1 cellular context compared by ENCODE assay signal in the genomic region with DNA sequence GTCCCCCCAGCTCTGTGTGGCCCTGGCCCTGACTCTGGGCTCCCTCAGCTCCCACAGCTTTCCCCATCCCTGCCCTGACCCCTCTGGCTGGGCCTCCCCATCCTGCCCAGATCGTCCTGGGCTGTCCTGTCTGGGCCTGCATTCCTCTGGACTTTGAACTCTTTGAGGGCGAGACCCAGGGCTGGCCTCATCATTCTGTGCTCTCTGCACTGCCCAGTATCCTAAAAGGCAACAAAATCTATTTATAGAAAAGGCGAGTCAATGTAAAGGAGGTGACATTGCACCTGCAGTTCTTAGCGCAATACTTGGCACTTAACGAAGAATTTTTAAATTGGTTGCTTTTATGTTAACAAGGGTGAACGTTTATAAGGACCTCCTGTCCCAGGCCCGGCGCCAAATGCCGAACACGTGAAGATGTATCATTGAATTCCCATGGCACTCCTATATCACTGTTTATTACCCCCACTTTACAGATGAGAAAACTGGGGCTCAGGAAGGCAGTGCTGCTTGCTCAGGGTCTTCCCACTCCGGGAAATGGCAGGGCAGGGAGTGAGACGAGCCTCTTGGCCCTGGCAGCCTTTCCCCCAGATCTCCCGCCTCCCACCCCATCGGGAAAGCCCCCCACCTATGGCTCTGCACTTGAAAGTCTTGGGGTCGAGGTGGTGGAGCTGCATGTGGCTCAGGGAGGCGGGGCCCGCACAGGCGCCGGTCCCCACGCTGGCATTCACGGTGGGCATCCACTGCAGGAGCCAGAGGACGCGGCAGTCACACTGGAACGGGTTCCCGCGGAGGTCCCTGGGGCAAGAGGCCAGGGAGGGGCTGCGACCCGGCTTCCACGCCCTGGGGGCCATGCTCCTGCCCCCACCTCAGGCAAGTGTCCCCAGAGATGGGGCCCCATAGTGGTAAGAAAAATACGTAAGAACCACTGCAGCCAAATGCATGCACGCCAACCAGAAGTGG.
A peak's percentile ranks its signal among the peaks of the same experiment; 100 is the strongest.
TF ChIP-seq lines count a peak whose summit lies in the region.

No MANE protein-coding gene starts in this region.

TF ChIP-seq in HepG2, 621 proteins besides CTCF, POLR2A, EP300 and RAD21 (continued from another document and continues in another):
- TF ChIP-seq, protein P1, sequence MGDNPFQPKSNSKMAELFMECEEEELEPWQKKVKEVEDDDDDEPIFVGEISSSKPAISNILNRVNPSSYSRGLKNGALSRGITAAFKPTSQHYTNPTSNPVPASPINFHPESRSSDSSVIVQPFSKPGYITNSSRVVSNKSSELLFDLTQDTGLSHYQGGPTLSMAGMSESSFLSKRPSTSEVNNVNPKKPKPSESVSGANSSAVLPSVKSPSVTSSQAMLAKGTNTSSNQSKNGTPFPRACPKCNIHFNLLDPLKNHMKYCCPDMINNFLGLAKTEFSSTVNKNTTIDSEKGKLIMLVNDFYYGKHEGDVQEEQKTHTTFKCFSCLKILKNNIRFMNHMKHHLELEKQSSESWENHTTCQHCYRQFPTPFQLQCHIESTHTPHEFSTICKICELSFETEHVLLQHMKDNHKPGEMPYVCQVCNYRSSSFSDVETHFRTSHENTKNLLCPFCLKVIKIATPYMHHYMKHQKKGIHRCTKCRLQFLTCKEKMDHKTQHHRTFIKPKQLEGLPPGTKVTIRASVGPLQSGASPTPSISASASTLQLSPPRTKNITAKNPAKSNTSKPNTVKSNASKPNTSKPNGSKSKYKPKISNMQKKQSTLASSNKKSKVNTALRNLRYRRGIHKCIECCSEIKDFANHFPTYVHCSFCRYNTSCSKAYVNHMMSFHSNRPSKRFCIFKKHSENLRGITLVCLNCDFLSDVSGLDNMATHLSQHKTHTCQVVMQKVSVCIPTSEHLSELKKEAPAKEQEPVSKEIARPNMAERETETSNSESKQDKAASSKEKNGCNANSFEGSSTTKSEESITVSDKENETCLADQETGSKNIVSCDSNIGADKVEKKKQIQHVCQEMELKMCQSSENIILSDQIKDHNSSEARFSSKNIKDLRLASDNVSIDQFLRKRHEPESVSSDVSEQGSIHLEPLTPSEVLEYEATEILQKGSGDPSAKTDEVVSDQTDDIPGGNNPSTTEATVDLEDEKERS (CRISPR knock-in tag; IDR thresholded peaks at IDR 0.05): no peak
- TF ChIP-seq POGZ (CRISPR knock-in tag; IDR thresholded peaks at IDR 0.05): 0 out of 2 replicates have a peak, but pooled peaks have one; percentile 31
- peak; percentile 46 for TF ChIP-seq SPEN (CRISPR knock-in tag; IDR thresholded peaks at IDR 0.05; ENCODE audit: low read depth)
- no peak for TF ChIP-seq ZNF614 (CRISPR knock-in tag; IDR thresholded peaks at IDR 0.05; ENCODE audit: borderline replicate concordance)
- peak; percentile 38; the same call in 1 of the 2 replicates for TF ChIP-seq CREM (IDR thresholded peaks at IDR 0.05)
- no peak for TF ChIP-seq CREM (CRISPR knock-in tag; IDR thresholded peaks at IDR 0.05)
- TF ChIP-seq ZNF343 (CRISPR knock-in tag; IDR thresholded peaks at IDR 0.05): no peak
- TF ChIP-seq FOXC1 (CRISPR knock-in tag; IDR thresholded peaks at IDR 0.05; ENCODE audit: borderline replicate concordance): no peak
- no peak for TF ChIP-seq ZNF616 (CRISPR knock-in tag; IDR thresholded peaks at IDR 0.05; ENCODE audit: low read depth)
- TF ChIP-seq, protein P2, sequence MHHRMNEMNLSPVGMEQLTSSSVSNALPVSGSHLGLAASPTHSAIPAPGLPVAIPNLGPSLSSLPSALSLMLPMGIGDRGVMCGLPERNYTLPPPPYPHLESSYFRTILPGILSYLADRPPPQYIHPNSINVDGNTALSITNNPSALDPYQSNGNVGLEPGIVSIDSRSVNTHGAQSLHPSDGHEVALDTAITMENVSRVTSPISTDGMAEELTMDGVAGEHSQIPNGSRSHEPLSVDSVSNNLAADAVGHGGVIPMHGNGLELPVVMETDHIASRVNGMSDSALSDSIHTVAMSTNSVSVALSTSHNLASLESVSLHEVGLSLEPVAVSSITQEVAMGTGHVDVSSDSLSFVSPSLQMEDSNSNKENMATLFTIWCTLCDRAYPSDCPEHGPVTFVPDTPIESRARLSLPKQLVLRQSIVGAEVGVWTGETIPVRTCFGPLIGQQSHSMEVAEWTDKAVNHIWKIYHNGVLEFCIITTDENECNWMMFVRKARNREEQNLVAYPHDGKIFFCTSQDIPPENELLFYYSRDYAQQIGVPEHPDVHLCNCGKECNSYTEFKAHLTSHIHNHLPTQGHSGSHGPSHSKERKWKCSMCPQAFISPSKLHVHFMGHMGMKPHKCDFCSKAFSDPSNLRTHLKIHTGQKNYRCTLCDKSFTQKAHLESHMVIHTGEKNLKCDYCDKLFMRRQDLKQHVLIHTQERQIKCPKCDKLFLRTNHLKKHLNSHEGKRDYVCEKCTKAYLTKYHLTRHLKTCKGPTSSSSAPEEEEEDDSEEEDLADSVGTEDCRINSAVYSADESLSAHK (CRISPR knock-in tag; IDR thresholded peaks at IDR 0.05; ENCODE audit: borderline replicate concordance): no peak
- TF ChIP-seq ATF7 (IDR thresholded peaks at IDR 0.05): no peak
- TF ChIP-seq ATF7 (CRISPR knock-in tag; IDR thresholded peaks at IDR 0.05): no peak
- TF ChIP-seq ZNF674 (CRISPR knock-in tag; IDR thresholded peaks at IDR 0.05; ENCODE audit: low read depth): no peak
- no peak for TF ChIP-seq CBX5 (CRISPR knock-in tag; IDR thresholded peaks at IDR 0.05; ENCODE audit: borderline replicate concordance)
- TF ChIP-seq ELF1 (CRISPR knock-in tag; IDR thresholded peaks at IDR 0.05): no peak
- TF ChIP-seq, protein P3, sequence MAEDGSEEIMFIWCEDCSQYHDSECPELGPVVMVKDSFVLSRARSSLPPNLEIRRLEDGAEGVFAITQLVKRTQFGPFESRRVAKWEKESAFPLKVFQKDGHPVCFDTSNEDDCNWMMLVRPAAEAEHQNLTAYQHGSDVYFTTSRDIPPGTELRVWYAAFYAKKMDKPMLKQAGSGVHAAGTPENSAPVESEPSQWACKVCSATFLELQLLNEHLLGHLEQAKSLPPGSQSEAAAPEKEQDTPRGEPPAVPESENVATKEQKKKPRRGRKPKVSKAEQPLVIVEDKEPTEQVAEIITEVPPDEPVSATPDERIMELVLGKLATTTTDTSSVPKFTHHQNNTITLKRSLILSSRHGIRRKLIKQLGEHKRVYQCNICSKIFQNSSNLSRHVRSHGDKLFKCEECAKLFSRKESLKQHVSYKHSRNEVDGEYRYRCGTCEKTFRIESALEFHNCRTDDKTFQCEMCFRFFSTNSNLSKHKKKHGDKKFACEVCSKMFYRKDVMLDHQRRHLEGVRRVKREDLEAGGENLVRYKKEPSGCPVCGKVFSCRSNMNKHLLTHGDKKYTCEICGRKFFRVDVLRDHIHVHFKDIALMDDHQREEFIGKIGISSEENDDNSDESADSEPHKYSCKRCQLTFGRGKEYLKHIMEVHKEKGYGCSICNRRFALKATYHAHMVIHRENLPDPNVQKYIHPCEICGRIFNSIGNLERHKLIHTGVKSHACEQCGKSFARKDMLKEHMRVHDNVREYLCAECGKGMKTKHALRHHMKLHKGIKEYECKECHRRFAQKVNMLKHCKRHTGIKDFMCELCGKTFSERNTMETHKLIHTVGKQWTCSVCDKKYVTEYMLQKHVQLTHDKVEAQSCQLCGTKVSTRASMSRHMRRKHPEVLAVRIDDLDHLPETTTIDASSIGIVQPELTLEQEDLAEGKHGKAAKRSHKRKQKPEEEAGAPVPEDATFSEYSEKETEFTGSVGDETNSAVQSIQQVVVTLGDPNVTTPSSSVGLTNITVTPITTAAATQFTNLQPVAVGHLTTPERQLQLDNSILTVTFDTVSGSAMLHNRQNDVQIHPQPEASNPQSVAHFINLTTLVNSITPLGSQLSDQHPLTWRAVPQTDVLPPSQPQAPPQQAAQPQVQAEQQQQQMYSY (CRISPR knock-in tag; IDR thresholded peaks at IDR 0.05): no peak
- TF ChIP-seq ZNF629 (CRISPR knock-in tag; conservative IDR thresholded peaks at IDR 0.05): peak; percentile 67
- TF ChIP-seq HMG20A (CRISPR knock-in tag; IDR thresholded peaks at IDR 0.05; ENCODE audit: borderline replicate concordance): 0 out of 2 replicates have a peak, but pooled peaks have one; percentile 46
- peak; percentile 32 for TF ChIP-seq PHF5A (CRISPR knock-in tag; IDR thresholded peaks at IDR 0.05; ENCODE audit: low read depth, unreplicated experiment)
- TF ChIP-seq, protein P4, sequence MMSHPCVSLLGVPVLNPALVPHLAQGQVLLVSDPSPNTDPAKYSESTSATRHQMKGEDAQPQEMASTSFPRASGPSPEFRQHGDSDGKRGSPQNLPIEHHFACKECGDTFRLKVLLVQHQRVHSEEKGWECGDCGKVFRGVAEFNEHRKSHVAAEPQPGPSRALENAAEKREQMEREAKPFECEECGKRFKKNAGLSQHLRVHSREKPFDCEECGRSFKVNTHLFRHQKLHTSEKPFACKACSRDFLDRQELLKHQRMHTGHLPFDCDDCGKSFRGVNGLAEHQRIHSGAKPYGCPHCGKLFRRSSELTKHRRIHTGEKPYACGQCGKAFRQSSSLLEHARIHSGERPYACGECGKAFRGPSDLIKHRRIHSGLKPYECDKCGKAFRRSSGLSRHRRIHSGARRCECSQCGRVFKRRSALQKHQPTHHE (CRISPR knock-in tag; IDR thresholded peaks at IDR 0.05; ENCODE audit: borderline replicate concordance): 0 out of 2 replicates have a peak, but pooled peaks have one; percentile 33
- TF ChIP-seq RELA (CRISPR knock-in tag; IDR thresholded peaks at IDR 0.05): no peak
- no peak for TF ChIP-seq TOE1 (CRISPR knock-in tag; IDR thresholded peaks at IDR 0.05)
- TF ChIP-seq, protein P5, sequence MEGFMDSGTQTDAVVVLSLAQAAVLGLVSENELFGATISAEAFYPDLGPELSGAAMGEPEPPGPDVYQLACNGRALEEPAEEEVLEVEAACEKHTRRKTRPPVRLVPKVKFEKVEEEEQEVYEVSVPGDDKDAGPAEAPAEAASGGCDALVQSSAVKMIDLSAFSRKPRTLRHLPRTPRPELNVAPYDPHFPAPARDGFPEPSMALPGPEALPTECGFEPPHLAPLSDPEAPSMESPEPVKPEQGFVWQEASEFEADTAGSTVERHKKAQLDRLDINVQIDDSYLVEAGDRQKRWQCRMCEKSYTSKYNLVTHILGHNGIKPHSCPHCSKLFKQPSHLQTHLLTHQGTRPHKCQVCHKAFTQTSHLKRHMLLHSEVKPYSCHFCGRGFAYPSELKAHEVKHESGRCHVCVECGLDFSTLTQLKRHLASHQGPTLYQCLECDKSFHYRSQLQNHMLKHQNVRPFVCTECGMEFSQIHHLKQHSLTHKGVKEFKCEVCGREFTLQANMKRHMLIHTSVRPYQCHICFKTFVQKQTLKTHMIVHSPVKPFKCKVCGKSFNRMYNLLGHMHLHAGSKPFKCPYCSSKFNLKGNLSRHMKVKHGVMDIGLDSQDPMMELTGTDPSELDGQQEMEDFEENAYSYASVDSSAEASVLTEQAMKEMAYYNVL (CRISPR knock-in tag; IDR thresholded peaks at IDR 0.05; ENCODE audit: borderline replicate concordance): peak; percentile 70; the same call in 1 of the 2 replicates
- TF ChIP-seq, protein P6, sequence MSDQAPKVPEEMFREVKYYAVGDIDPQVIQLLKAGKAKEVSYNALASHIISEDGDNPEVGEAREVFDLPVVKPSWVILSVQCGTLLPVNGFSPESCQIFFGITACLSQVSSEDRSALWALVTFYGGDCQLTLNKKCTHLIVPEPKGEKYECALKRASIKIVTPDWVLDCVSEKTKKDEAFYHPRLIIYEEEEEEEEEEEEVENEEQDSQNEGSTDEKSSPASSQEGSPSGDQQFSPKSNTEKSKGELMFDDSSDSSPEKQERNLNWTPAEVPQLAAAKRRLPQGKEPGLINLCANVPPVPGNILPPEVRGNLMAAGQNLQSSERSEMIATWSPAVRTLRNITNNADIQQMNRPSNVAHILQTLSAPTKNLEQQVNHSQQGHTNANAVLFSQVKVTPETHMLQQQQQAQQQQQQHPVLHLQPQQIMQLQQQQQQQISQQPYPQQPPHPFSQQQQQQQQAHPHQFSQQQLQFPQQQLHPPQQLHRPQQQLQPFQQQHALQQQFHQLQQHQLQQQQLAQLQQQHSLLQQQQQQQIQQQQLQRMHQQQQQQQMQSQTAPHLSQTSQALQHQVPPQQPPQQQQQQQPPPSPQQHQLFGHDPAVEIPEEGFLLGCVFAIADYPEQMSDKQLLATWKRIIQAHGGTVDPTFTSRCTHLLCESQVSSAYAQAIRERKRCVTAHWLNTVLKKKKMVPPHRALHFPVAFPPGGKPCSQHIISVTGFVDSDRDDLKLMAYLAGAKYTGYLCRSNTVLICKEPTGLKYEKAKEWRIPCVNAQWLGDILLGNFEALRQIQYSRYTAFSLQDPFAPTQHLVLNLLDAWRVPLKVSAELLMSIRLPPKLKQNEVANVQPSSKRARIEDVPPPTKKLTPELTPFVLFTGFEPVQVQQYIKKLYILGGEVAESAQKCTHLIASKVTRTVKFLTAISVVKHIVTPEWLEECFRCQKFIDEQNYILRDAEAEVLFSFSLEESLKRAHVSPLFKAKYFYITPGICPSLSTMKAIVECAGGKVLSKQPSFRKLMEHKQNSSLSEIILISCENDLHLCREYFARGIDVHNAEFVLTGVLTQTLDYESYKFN (CRISPR knock-in tag; conservative IDR thresholded peaks at IDR 0.05): peak; percentile 93
- no peak for TF ChIP-seq CREB1 (IDR thresholded peaks at IDR 0.05)
- no peak for TF ChIP-seq CREB1 (CRISPR knock-in tag; IDR thresholded peaks at IDR 0.05)
- no peak for TF ChIP-seq JUN (CRISPR knock-in tag; IDR thresholded peaks at IDR 0.05)
- no peak for TF ChIP-seq ZNF563 (CRISPR knock-in tag; IDR thresholded peaks at IDR 0.05)
- TF ChIP-seq, protein P7, sequence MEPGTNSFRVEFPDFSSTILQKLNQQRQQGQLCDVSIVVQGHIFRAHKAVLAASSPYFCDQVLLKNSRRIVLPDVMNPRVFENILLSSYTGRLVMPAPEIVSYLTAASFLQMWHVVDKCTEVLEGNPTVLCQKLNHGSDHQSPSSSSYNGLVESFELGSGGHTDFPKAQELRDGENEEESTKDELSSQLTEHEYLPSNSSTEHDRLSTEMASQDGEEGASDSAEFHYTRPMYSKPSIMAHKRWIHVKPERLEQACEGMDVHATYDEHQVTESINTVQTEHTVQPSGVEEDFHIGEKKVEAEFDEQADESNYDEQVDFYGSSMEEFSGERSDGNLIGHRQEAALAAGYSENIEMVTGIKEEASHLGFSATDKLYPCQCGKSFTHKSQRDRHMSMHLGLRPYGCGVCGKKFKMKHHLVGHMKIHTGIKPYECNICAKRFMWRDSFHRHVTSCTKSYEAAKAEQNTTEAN (CRISPR knock-in tag; conservative IDR thresholded peaks at IDR 0.05): no peak
- peak; percentile 85 for TF ChIP-seq RXRB (CRISPR knock-in tag; IDR thresholded peaks at IDR 0.05; ENCODE audit: borderline replicate concordance)
- no peak for TF ChIP-seq ZNF703 (CRISPR knock-in tag; IDR thresholded peaks at IDR 0.05; ENCODE audit: borderline replicate concordance)
- no peak for TF ChIP-seq SIN3A (IDR thresholded peaks at IDR 0.05; ENCODE audit: borderline replicate concordance, low read depth, low read length)
- TF ChIP-seq, protein P8, sequence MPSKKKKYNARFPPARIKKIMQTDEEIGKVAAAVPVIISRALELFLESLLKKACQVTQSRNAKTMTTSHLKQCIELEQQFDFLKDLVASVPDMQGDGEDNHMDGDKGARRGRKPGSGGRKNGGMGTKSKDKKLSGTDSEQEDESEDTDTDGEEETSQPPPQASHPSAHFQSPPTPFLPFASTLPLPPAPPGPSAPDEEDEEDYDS (CRISPR knock-in tag; IDR thresholded peaks at IDR 0.05): peak; percentile 65; the same call in 1 of the 2 replicates
- TF ChIP-seq ZNF816 (CRISPR knock-in tag; IDR thresholded peaks at IDR 0.05; ENCODE audit: borderline replicate concordance): no peak
- TF ChIP-seq ARID2 (CRISPR knock-in tag; IDR thresholded peaks at IDR 0.05; ENCODE audit: borderline replicate concordance): no peak
- TF ChIP-seq NR2F6 (IDR thresholded peaks at IDR 0.05): peak; percentile 62
- peak; percentile 86 for TF ChIP-seq NR2F6 (CRISPR knock-in tag; IDR thresholded peaks at IDR 0.05)
- 0 out of 2 replicates have a peak, but pooled peaks have one; percentile 11 for TF ChIP-seq KLF12 (CRISPR knock-in tag; IDR thresholded peaks at IDR 0.05; ENCODE audit: borderline replicate concordance)
- TF ChIP-seq KDM1A (CRISPR knock-in tag; IDR thresholded peaks at IDR 0.05): no peak
- no peak for TF ChIP-seq ZNF260 (CRISPR knock-in tag; IDR thresholded peaks at IDR 0.05; ENCODE audit: borderline replicate concordance, low read depth)
- TF ChIP-seq TAF1 (CRISPR knock-in tag; IDR thresholded peaks at IDR 0.05): no peak
- peak; percentile 46; the same call in 1 of the 2 replicates for TF ChIP-seq ZNF652 (CRISPR knock-in tag; IDR thresholded peaks at IDR 0.05; ENCODE audit: borderline replicate concordance, low read depth)
